ENCODE assay signal across 8 cellular contexts in genomic region chr10:87342249-87342703, GRCh38. TPM values are rescaled to one million over a fixed set of nuclear protein-coding genes. Genes with fewer than 3 reads are reported as not detected.
DNase-seq lines count a peak whose midpoint lies in the region; ATAC-seq and TF ChIP-seq lines count a peak whose summit lies in the region.
"Not testable (repeated sequence)": the region's sequence is repeated elsewhere in the genome, so short reads cannot be mapped to it uniquely, and the experiment has no call there.

No MANE protein-coding gene starts in this region.

- not testable (repeated sequence) for H3K23ac ChIP-seq in trophoblast cell (ENCODE audit: low read length)

- not testable (repeated sequence) for H3K79me1 ChIP-seq in trophoblast cell (ENCODE audit: low read length)

- H3K9me3 ChIP-seq in adipocyte (ENCODE audit: control insufficient read depth, low read length); heart left ventricle; trophoblast cell (ENCODE audit: insufficient read depth, low read depth, low read length); tibial artery: not testable (repeated sequence)

- DNase-seq in GM13976 (ENCODE audit: low spot score) (peak; percentile 57), NCI-H1417 (lab: John Stamatoyannopoulos, UW) (peak; percentile 71 to 89 (median 82)), T follicular helper cell (ENCODE audit: low read depth) (peak; percentile 57), adipocyte (ENCODE audit: low read depth) (peak; percentile 79), heart left ventricle (peak; percentile 90 to 93 (median 91)), trophoblast cell (peak; percentile 55 to 85), tibial artery (peak; percentile 92 to 96)

- ATAC-seq in HG02840 (IDR thresholded peaks at IDR 0.05; ENCODE audit: low FRiP score, unreplicated experiment) (peak; percentile 90), heart left ventricle (peak; percentile 96 to 99 (median 98))

- H2AK5ac ChIP-seq in trophoblast cell (ENCODE audit: low read length), result not testable (repeated sequence)

- in situ Hi-C loops in GM13976 (cut with MboI; ENCODE audit: low sequenced_read_pairs, unreplicated experiment), result not testable (repeated sequence)

- peak overlapping the region; percentile 68 to 91 (median 86) for H3K27ac ChIP-seq in heart left ventricle
- H3K27ac ChIP-seq in trophoblast cell (ENCODE audit: low read depth, low read length), result peak overlapping the region; percentile 85
- H3K27ac ChIP-seq in tibial artery, result peak overlapping the region; percentile 85 to 86

- H3K27me3 ChIP-seq in adipocyte (replicated peaks; ENCODE audit: control insufficient read depth, insufficient read depth, low read length); heart left ventricle; trophoblast cell (ENCODE audit: insufficient read depth, low read length); tibial artery: not testable (repeated sequence)

- H2BK5ac ChIP-seq in trophoblast cell (ENCODE audit: low read depth, low read length, poor library complexity), result peak overlapping the region; percentile 69

- H3K4me3 ChIP-seq in adipocyte (ENCODE audit: low read length) (peak overlapping the region; percentile 71), heart left ventricle (peak overlapping the region; percentile 29 to 74 (median 62)), trophoblast cell (ENCODE audit: low read depth, low read length) (peak overlapping the region; percentile 82), tibial artery (peak overlapping the region; percentile 61 to 64)

- H2BK120ac ChIP-seq in trophoblast cell (ENCODE audit: insufficient read depth, low read length, poor library complexity), result peak overlapping the region; percentile 31

- not testable (repeated sequence) for H2BK12ac ChIP-seq in trophoblast cell (ENCODE audit: low read length)

- peak overlapping the region; percentile 44 for H4K12ac ChIP-seq in trophoblast cell (ENCODE audit: low read depth, low read length)

- H3K4me2 ChIP-seq in trophoblast cell (ENCODE audit: low read length), result not testable (repeated sequence)

- H2AFZ ChIP-seq in trophoblast cell (ENCODE audit: insufficient read depth, low read length, poor library complexity), result not testable (repeated sequence)

- TF ChIP-seq POLR2A in heart left ventricle (IDR thresholded peaks at IDR 0.05), result peak in 1 of 2 donors; percentile 18

- not testable (repeated sequence) for H3K4me1 ChIP-seq in adipocyte (ENCODE audit: control insufficient read depth, insufficient read depth, low read length); trophoblast cell (ENCODE audit: control insufficient read depth in 1 of 2, insufficient read depth in 2 of 2, low read length in 2 of 2)
- peaks cover 0 to 30% (median 8%) of the 10 kb centered on the region in 12 donors for H3K4me1 ChIP-seq in heart left ventricle
- peaks cover 0 to 13% (median 3%) of the 10 kb centered on the region in 4 donors for H3K4me1 ChIP-seq in tibial artery

- 0 to 1% (median 0%) methylated on average over 13 to 40 of the region's 43 CpGs for WGBS in heart left ventricle, 4 donors
- no CpG with 5 or more reads among the region's 43 CpGs for WGBS in trophoblast cell (ENCODE audit: extremely low coverage, insufficient coverage, insufficient read length)

- not testable (repeated sequence) for TF ChIP-seq CTCF in GM13976 (IDR thresholded peaks at IDR 0.05; ENCODE audit: borderline replicate concordance, control extremely low read depth, extremely low read depth, insufficient read depth, missing control alignments); heart left ventricle (IDR thresholded peaks at IDR 0.05); tibial artery (IDR thresholded peaks at IDR 0.05)

- not testable (repeated sequence) for H3K79me2 ChIP-seq in trophoblast cell (ENCODE audit: control insufficient read depth, insufficient read depth, low read length, poor library complexity)

- peak overlapping the region; percentile 77 for H3K18ac ChIP-seq in trophoblast cell (ENCODE audit: low read length)

- peak overlapping the region; percentile 70 for H3K14ac ChIP-seq in trophoblast cell (ENCODE audit: low read length)

- intact Hi-C loops in heart left ventricle (cut with DNase I); tibial artery (cut with DNase I; ENCODE audit: low total_unique reads): not testable (repeated sequence)

- peak overlapping the region; percentile 27 for H3K4ac ChIP-seq in trophoblast cell (ENCODE audit: low read depth, low read length)

- not testable (repeated sequence) for H3K36me3 ChIP-seq in adipocyte (ENCODE audit: control insufficient read depth, insufficient read depth, low read length, severe bottlenecking); heart left ventricle; trophoblast cell (ENCODE audit: control insufficient read depth in 1 of 2, insufficient read depth in 2 of 2, low read length in 2 of 2); tibial artery

- H4K91ac ChIP-seq in trophoblast cell (ENCODE audit: low read depth, low read length), result peak overlapping the region; percentile 79

- H4K8ac ChIP-seq in trophoblast cell (ENCODE audit: low read depth, low read length), result peak overlapping the region; percentile 82

- H3K9ac ChIP-seq in adipocyte (ENCODE audit: low read length) (peak overlapping the region; percentile 78), trophoblast cell (ENCODE audit: low read length) (peak overlapping the region; percentile 80)

RNA-seq across cellular contexts. Expression of gene NUTM2D, which starts 15.3 kb away (rescaled TPM):
- total RNA-seq in heart left ventricle, result 1 to 10 TPM; 2.4 to 7.7 (median 5.2) TPM
- 10 to 100 TPM in 1 of 2 donors, 1 to 10 TPM in 1; 1.6 to 11.3 TPM for polyA plus RNA-seq in heart left ventricle
- polyA plus RNA-seq in trophoblast cell (2013), result 2.3 and 3.0 TPM in 2 replicates

Comparison
In these comparisons a context has a peak if more than half of its experiments do, and no peak if none do; other contexts are left out.
1. Peak in every context shown above with its lines: DNase-seq, ATAC-seq, H3K4me3 ChIP-seq and H3K27ac ChIP-seq.